In genomic region chr5:59146729-59147128, GRCh38 we compare ENCODE assay signal across 25 cellular contexts.
DNase-seq lines count a peak whose midpoint lies in the region; ATAC-seq and TF ChIP-seq lines count a peak whose summit lies in the region.
"Had no signal": no experiment of that assay in that cellular context is flagged by ENCODE, and none has a peak within 500 bp of the region (broad histone marks: within the 10 kb centered on the region; RNA-seq: fewer than 3 reads in every experiment).

No MANE protein-coding gene starts in this region.

- H3K79me2 ChIP-seq in DND-41 (ENCODE audit: insufficient read depth, low read length), result no peaks in the 10 kb centered on the region

- peak; percentile 36 for ATAC-seq in activated CD8-positive, alpha-beta memory T cell treated with anti-CD3 and anti-CD28 coated beads, Interleukin-2, amount 10 ng/mL, durations not matched to agents 7 days and 5 days
- ATAC-seq in DND-41 (ENCODE audit: insufficient read depth, low read depth), result peak; percentile 77
- ATAC-seq in T-helper 17 cell, result peak; percentile 61
- peak; percentile 63 for ATAC-seq in effector memory CD8-positive, alpha-beta T cell (replicated peaks)
- no peak for ATAC-seq in activated CD4-positive, CD25-positive, alpha-beta regulatory T cell treated with anti-CD3 and anti-CD28 coated beads, Interleukin-2, amount 50 U/mL, for 24 hours
- ATAC-seq: HCT116, PC-3, Right ventricle myocardium inferior, SK-N-SH treated with all-trans-retinoic acid at 6 μM for 48 hours had no signal

- no peak overlapping the region for H2AFZ ChIP-seq in DND-41 (ENCODE audit: low read depth, low read length)

- H3K4me3 Mint-ChIP-seq in activated CD8-positive, alpha-beta memory T cell treated with anti-CD3 and anti-CD28 coated beads, Interleukin-2, amount 10 ng/mL, durations not matched to agents 7 days and 5 days, result no peak overlapping the region
- H3K4me3 Mint-ChIP-seq in T-helper 17 cell, result no peak overlapping the region
- no peak overlapping the region for H3K4me3 Mint-ChIP-seq in effector memory CD8-positive, alpha-beta T cell
- H3K4me3 Mint-ChIP-seq: CD4-positive, alpha-beta memory T cell had no signal

- no peak for TF ChIP-seq CTCF in DND-41 (IDR thresholded peaks at IDR 0.05; ENCODE audit: borderline replicate concordance, extremely low read depth, low read length, poor library complexity, severe bottlenecking)

- no peaks in the 10 kb centered on the region for H3K36me3 ChIP-seq in DND-41 (ENCODE audit: insufficient read depth, low read length)
- H3K36me3 ChIP-seq: BLaER1 treated with 17β-estradiol and CSF1 and Interleukin-3, amounts not matched to agents 10 nM and 100 nM; SJCRH30 had no signal

- peaks cover 15% of the 10 kb centered on the region for H3K4me1 Mint-ChIP-seq in activated CD8-positive, alpha-beta memory T cell treated with anti-CD3 and anti-CD28 coated beads, Interleukin-2, amount 10 ng/mL, durations not matched to agents 7 days and 5 days
- H3K4me1 Mint-ChIP-seq in T-helper 17 cell, result peaks cover 16% of the 10 kb centered on the region
- peaks cover 3% of the 10 kb centered on the region in 2 donors for H3K4me1 Mint-ChIP-seq in effector memory CD8-positive, alpha-beta T cell (ENCODE audit: low read depth in 2 of 2)

- no peaks in the 10 kb centered on the region for H3K27me3 Mint-ChIP-seq in activated CD8-positive, alpha-beta memory T cell treated with anti-CD3 and anti-CD28 coated beads, Interleukin-2, amount 10 ng/mL, durations not matched to agents 7 days and 5 days
- H3K27me3 Mint-ChIP-seq in T-helper 17 cell, result no peaks in the 10 kb centered on the region
- no peaks in the 10 kb centered on the region for H3K27me3 Mint-ChIP-seq in effector memory CD8-positive, alpha-beta T cell
- H3K27me3 Mint-ChIP-seq: CD4-positive, alpha-beta memory T cell had no signal

- no peak for DNase-seq in activated CD8-positive, alpha-beta memory T cell treated with anti-CD3 and anti-CD28 coated beads, Interleukin-2, amount 10 ng/mL, durations not matched to agents 7 days and 5 days
- no peak for DNase-seq in activated CD8-positive, alpha-beta memory T cell treated with anti-CD3 and anti-CD28 coated beads, Interleukin-2, amount 50 U/mL, for 4 hours
- peak; percentile 39 for DNase-seq in DND-41
- DNase-seq in T-helper 17 cell, result no peak
- no peak for DNase-seq in effector memory CD8-positive, alpha-beta T cell
- no peak for DNase-seq in activated effector memory CD4-positive, alpha-beta T cell treated with anti-CD3 and anti-CD28 coated beads, Interleukin-2, amount 50 U/mL, for 16 hours
- DNase-seq in NCI-H2029 (lab: John Stamatoyannopoulos, UW), result no peak
- DNase-seq: AML-193; DMS79 treated with DMSO at 0.1 percent for 48 hours; Karpas-422; NCI-H1092 treated with DMSO at 0.1 percent for 48 hours; NCI-H1436; NCI-H187; NCI-H526; NCI-H82; NK-92 treated with Interleukin-12 subunit alpha and Interleukin-12 subunit beta, amount 100 ng/mL, for 24 hours; PC-3; SJCRH30 had no signal

- H3K27ac Mint-ChIP-seq in activated CD8-positive, alpha-beta memory T cell treated with anti-CD3 and anti-CD28 coated beads, Interleukin-2, amount 10 ng/mL, durations not matched to agents 7 days and 5 days, result no peak overlapping the region
- H3K27ac Mint-ChIP-seq in T-helper 17 cell, result peak overlapping the region; percentile 19
- H3K27ac Mint-ChIP-seq in effector memory CD8-positive, alpha-beta T cell, result no peak overlapping the region

- H3K4me1 ChIP-seq in DND-41 (ENCODE audit: insufficient read depth, low read length), result no peaks in the 10 kb centered on the region; the same call in 1 of the 2 replicates
- H3K4me1 ChIP-seq: SJCRH30 had no signal

- H3K4me2 ChIP-seq in DND-41 (ENCODE audit: insufficient read depth, low read length), result no peak overlapping the region
- H3K4me2 ChIP-seq: BLaER1 treated with 17β-estradiol and CSF1 and Interleukin-3, amounts not matched to agents 10 nM and 100 nM had no signal

- peaks cover 6% of the 10 kb centered on the region for H3K36me3 Mint-ChIP-seq in activated CD8-positive, alpha-beta memory T cell treated with anti-CD3 and anti-CD28 coated beads, Interleukin-2, amount 10 ng/mL, durations not matched to agents 7 days and 5 days
- no peaks in the 10 kb centered on the region for H3K36me3 Mint-ChIP-seq in T-helper 17 cell (ENCODE audit: low read depth)
- no peaks in the 10 kb centered on the region for H3K36me3 Mint-ChIP-seq in effector memory CD8-positive, alpha-beta T cell (ENCODE audit: insufficient read depth)
- H3K36me3 Mint-ChIP-seq: CD4-positive, alpha-beta memory T cell had no signal

- H3K27ac ChIP-seq in DND-41 (ENCODE audit: low read length), result no peak overlapping the region
- H3K27ac ChIP-seq: BLaER1 treated with 17β-estradiol and CSF1 and Interleukin-3, amounts not matched to agents 10 nM and 100 nM; HL-60; SJCRH30 had no signal

- no peaks in the 10 kb centered on the region for H3K9me3 Mint-ChIP-seq in activated CD8-positive, alpha-beta memory T cell treated with anti-CD3 and anti-CD28 coated beads, Interleukin-2, amount 10 ng/mL, durations not matched to agents 7 days and 5 days (ENCODE audit: low read depth)
- no peaks in the 10 kb centered on the region for H3K9me3 Mint-ChIP-seq in effector memory CD8-positive, alpha-beta T cell
- H3K9me3 Mint-ChIP-seq: CD4-positive, alpha-beta memory T cell had no signal

- H3K9me3 ChIP-seq in DND-41 (ENCODE audit: insufficient read depth, low read length, severe bottlenecking) (no peaks in the 10 kb centered on the region), T-helper 17 cell (ENCODE audit: control insufficient read depth, low read length, poor library complexity, severe bottlenecking) (no peaks in the 10 kb centered on the region)
- H3K9me3 ChIP-seq: SJCRH30 had no signal

- no peak overlapping the region for H3K4me3 ChIP-seq in DND-41 (ENCODE audit: low read depth in 1 of 2, low read length in 2 of 2)
- H3K4me3 ChIP-seq: BLaER1 treated with 17β-estradiol and CSF1 and Interleukin-3, amounts not matched to agents 10 nM and 100 nM; SJCRH30 had no signal

- no peak overlapping the region for H3K9ac ChIP-seq in DND-41 (ENCODE audit: low read depth, low read length)
- H3K9ac ChIP-seq: BLaER1 treated with 17β-estradiol and CSF1 and Interleukin-3, amounts not matched to agents 10 nM and 100 nM had no signal

- H4K20me1 ChIP-seq in DND-41 (ENCODE audit: insufficient read depth, low read length), result no peaks in the 10 kb centered on the region
- H4K20me1 ChIP-seq: BLaER1 treated with 17β-estradiol and CSF1 and Interleukin-3, amounts not matched to agents 10 nM and 100 nM had no signal

- H3K27me3 ChIP-seq in DND-41 (ENCODE audit: insufficient read depth, low read length, poor library complexity), result no peaks in the 10 kb centered on the region
- H3K27me3 ChIP-seq: BLaER1 treated with 17β-estradiol and CSF1 and Interleukin-3, amounts not matched to agents 10 nM and 100 nM; SJCRH30 had no signal

- CTCF ChIA-PET in activated CD8-positive, alpha-beta memory T cell treated with anti-CD3 and anti-CD28 coated beads, Interleukin-2, amount 10 ng/mL, durations not matched to agents 7 days and 5 days (lab: Charles Lee), result interaction anchor here (1.1 to 1.4 kb wide), 2 partner anchors 9 to 28 kb away, joined by 3 to 5 read pairs; no protein-coding TSS in a partner anchor

Comparison
In these comparisons a context has a peak if more than half of its experiments do, and no peak if none do; other contexts are left out.
1. ATAC-seq: peak in activated CD8-positive, alpha-beta memory T cell treated with anti-CD3 and anti-CD28 coated beads, Interleukin-2, amount 10 ng/mL, durations not matched to agents 7 days and 5 days (single experiment), DND-41 (single experiment), T-helper 17 cell (single experiment) and effector memory CD8-positive, alpha-beta T cell (single experiment); none in activated CD4-positive, CD25-positive, alpha-beta regulatory T cell treated with anti-CD3 and anti-CD28 coated beads, Interleukin-2, amount 50 U/mL, for 24 hours (0 of 2).